ENCODE assay signal across 8 cellular contexts in genomic region chr1:48469616-48470500, GRCh38. TPM values are rescaled to one million over a fixed set of nuclear protein-coding genes. Genes with fewer than 3 reads are reported as not detected.
A peak's percentile ranks its signal among the peaks of the same experiment; 100 is the strongest.
DNase-seq lines count a peak whose midpoint lies in the region; ATAC-seq lines count a peak whose summit lies in the region.

No MANE protein-coding gene starts in this region.

- H3K4me3 ChIP-seq in skeletal muscle cell (ENCODE audit: low read depth, low read length) = peak overlapping the region; percentile 58

- DNase-seq in SIG-M5 treated with dmso at 0.1 percent for 504 hours (lab: John Stamatoyannopoulos, UW; ENCODE audit: unreplicated experiment) = peak; percentile 21
- no peak for DNase-seq in SIG-M5 (lab: John Stamatoyannopoulos, UW)
- peak; percentile 77 for DNase-seq in astrocyte of the hippocampus (ENCODE audit: low read depth, low spot score)
- no peak for DNase-seq in immature natural killer cell
- DNase-seq in skeletal muscle cell (ENCODE audit: low read depth) = peak; percentile 66
- DNase-seq in stimulated activated CD4-positive, alpha-beta T cell treated with anti-CD3 and anti-CD28 coated beads, Interleukin-12 subunit alpha, Interleukin-12 subunit beta, amount 100 ng/mL, for 4 hours = no peak
- DNase-seq in A172 (ENCODE audit: low spot score) = no peak

- H3K4me1 Mint-ChIP-seq in immature natural killer cell = peaks cover 26 to 35% of the 10 kb centered on the region in 2 donors

- H3K4me3 Mint-ChIP-seq in immature natural killer cell = peak overlapping the region; percentile 21 to 98 (median 92)

- no peaks in the 10 kb centered on the region for H3K36me3 Mint-ChIP-seq in immature natural killer cell

- H3K9me3 Mint-ChIP-seq in immature natural killer cell = peaks cover 0 to 3% (median 0%) of the 10 kb centered on the region in 6 donors

- H3K27ac Mint-ChIP-seq in immature natural killer cell = peak overlapping the region; percentile 12 to 90 (median 54)

- peaks cover 3 to 7% (median 6%) of the 10 kb centered on the region in 3 donors for H3K27me3 Mint-ChIP-seq in immature natural killer cell (ENCODE audit: low read depth in 3 of 3)

- ATAC-seq in HG02981 (IDR thresholded peaks at IDR 0.05; ENCODE audit: unreplicated experiment) = no peak

RNA-seq across cellular contexts. Expression of gene SPATA6, which starts 2.1 kb away (rescaled TPM):
- 1 to 10 TPM in 2 of 3 donors, not detected in 1; 1.1 to 2.5 TPM for polyA plus RNA-seq in immature natural killer cell
- total RNA-seq in A172 (2014; rRNA removed; shearing (Covaris generic)) = 0.55 and 1.2 TPM in 2 replicates

Comparison
In these comparisons a context has a peak if more than half of its experiments do, and no peak if none do; other contexts are left out.
1. DNase-seq: peak in SIG-M5 treated with dmso at 0.1 percent for 504 hours (single experiment), astrocyte of the hippocampus (single experiment) and skeletal muscle cell (single experiment); none in SIG-M5 (single experiment), immature natural killer cell (0 of 3), stimulated activated CD4-positive, alpha-beta T cell treated with anti-CD3 and anti-CD28 coated beads, Interleukin-12 subunit alpha, Interleukin-12 subunit beta, amount 100 ng/mL, for 4 hours (single experiment) and A172 (single experiment).